ENCODE assay signal across 8 cellular contexts in genomic region chr1:9101510-9102146, GRCh38. TPM values are rescaled to one million over a fixed set of nuclear protein-coding genes. Genes with fewer than 3 reads are reported as not detected.
DNase-seq lines count a peak whose midpoint lies in the region; ATAC-seq, FAIRE-seq and TF ChIP-seq lines count a peak whose summit lies in the region.

No MANE protein-coding gene starts in this region.

- no peak for TF ChIP-seq EP300 in HepG2 (IDR thresholded peaks at IDR 0.05; ENCODE audit: low read depth in 2 of 2, low read length in 2 of 2)
- TF ChIP-seq EP300 in HepG2 (CRISPR knock-in tag; IDR thresholded peaks at IDR 0.05; ENCODE audit: borderline replicate concordance): no peak

- POLR2A ChIA-PET in HEK293T (lab: Yijun Ruan, JAX): no interaction called here
- POLR2A ChIA-PET in HepG2 (lab: Yijun Ruan, JAX): interaction anchor here (1.3 to 1.6 kb wide), 2 partner anchors 89 to 139 kb away, joined by 3 to 4 read pairs; no protein-coding TSS in a partner anchor

- in situ Hi-C loops in HepG2 (cut with HindIII; ENCODE audit: extremely low pct_ligation_motif_present, low pct_unique_long_range_greater_than_20kb): no loop called here

- H3K27ac ChIP-seq in DND-41 (ENCODE audit: low read length): no peak overlapping the region
- no peak overlapping the region for H3K27ac ChIP-seq in HepG2 (ENCODE audit: extremely low read length, insufficient read depth, low read length)
- no peak overlapping the region for H3K27ac ChIP-seq in uterus

- H4K20me1 ChIP-seq in DND-41 (ENCODE audit: insufficient read depth, low read length) (no peaks in the 10 kb centered on the region), HepG2 (ENCODE audit: insufficient read depth, low read length) (no peaks in the 10 kb centered on the region)

- ATAC-seq in DND-41 (ENCODE audit: insufficient read depth, low read depth) (peak; percentile 76; the same call in 2 of the 3 replicates), HepG2 (peak; percentile 81)

- DNase-seq in DND-41: peak; percentile 40
- DNase-seq in HEK293T (ENCODE audit: extremely low spot score): peak; percentile 65
- peak; percentile 38 for DNase-seq in NT2/D1 (ENCODE audit: low read depth, low spot score)
- peak; percentile 76 to 78 for DNase-seq in cardiac fibroblast (ENCODE audit: low read depth in 2 of 2)
- peak; percentile 55 for DNase-seq in HepG2 (ENCODE audit: low spot score)
- peak in 1 of 2 donors; percentile 40 for DNase-seq in uterus
- no peak for DNase-seq in ureter (ENCODE audit: low spot score)
- DNase-seq in lower leg skin (ENCODE audit: low spot score in 2 of 2): no peak

- H3K9me3 ChIP-seq in DND-41 (ENCODE audit: insufficient read depth, low read length, severe bottlenecking) (no peaks in the 10 kb centered on the region), NT2/D1 (ENCODE audit: insufficient read depth, low read length) (peaks cover 7% of the 10 kb centered on the region), HepG2 (ENCODE audit: low read length) (no peaks in the 10 kb centered on the region), uterus (no peaks in the 10 kb centered on the region)

- H3K27me3 ChIP-seq in DND-41 (ENCODE audit: insufficient read depth, low read length, poor library complexity) (no peaks in the 10 kb centered on the region), NT2/D1 (ENCODE audit: insufficient read depth, insufficient read length) (no peaks in the 10 kb centered on the region), HepG2 (ENCODE audit: control insufficient read depth in 1 of 2, insufficient read depth in 2 of 2, low read length in 2 of 2) (no peaks in the 10 kb centered on the region), uterus (no peaks in the 10 kb centered on the region)

- peak; percentile 71 for FAIRE-seq in HepG2 (lab: Jason Lieb, UNC)

- H3K4me3 ChIP-seq in DND-41 (ENCODE audit: low read depth in 1 of 2, low read length in 2 of 2): no peak overlapping the region
- no peak overlapping the region for H3K4me3 ChIP-seq in NT2/D1 (ENCODE audit: insufficient read length, low read depth)
- no peak overlapping the region for H3K4me3 ChIP-seq in cardiac fibroblast (replicated peaks in 1 of 2; ENCODE audit: low read depth in 2 of 2, low read length in 2 of 2)
- H3K4me3 ChIP-seq in HepG2 (replicated peaks in 1 of 3; ENCODE audit: insufficient read depth in 1 of 3, low read depth in 2 of 3, low read length in 3 of 3): no peak overlapping the region
- no peak overlapping the region for H3K4me3 ChIP-seq in uterus
- no peak overlapping the region for H3K4me3 ChIP-seq in lower leg skin (ENCODE audit: low read depth, poor library complexity, severe bottlenecking)

- BruUV-seq in HepG2 (replicated peaks; lab: Mats Ljungman, UMichigan): TSS peak; percentile 48

- 0 out of 2 replicates have a peak, but pooled peaks cover 5% of the 10 kb centered on the region for H3K36me3 ChIP-seq in DND-41 (ENCODE audit: insufficient read depth, low read length)
- no peaks in the 10 kb centered on the region for H3K36me3 ChIP-seq in NT2/D1 (ENCODE audit: insufficient read depth, insufficient read length, low read length)
- peaks cover 12 to 26% of the 10 kb centered on the region in 2 experiments; a peak in 4 of 5 replicates for H3K36me3 ChIP-seq in HepG2 (replicated peaks in 1 of 2; ENCODE audit: control insufficient read depth in 1 of 2, insufficient read depth in 2 of 2, low read length in 2 of 2)
- no peaks in the 10 kb centered on the region for H3K36me3 ChIP-seq in uterus

- WGBS in HepG2 (ENCODE audit: low lambda C conversion rate): 58% methylated on average over 4 of the region's 4 CpGs
- WGBS in lower leg skin, 2 donors: 57 to 59% methylated on average over 4 of the region's 4 CpGs

- TF ChIP-seq RAD21 in HepG2 (CRISPR knock-in tag; IDR thresholded peaks at IDR 0.05): peak; percentile 70

- no peaks in the 10 kb centered on the region for H3K4me1 ChIP-seq in DND-41 (ENCODE audit: insufficient read depth, low read length)
- H3K4me1 ChIP-seq in NT2/D1 (ENCODE audit: insufficient read depth, insufficient read length): peaks cover 3% of the 10 kb centered on the region
- H3K4me1 ChIP-seq in HepG2 (ENCODE audit: insufficient read depth, low read length): peaks cover 38% of the 10 kb centered on the region
- H3K4me1 ChIP-seq in uterus: no peaks in the 10 kb centered on the region

- no peak overlapping the region for H2AFZ ChIP-seq in DND-41 (ENCODE audit: low read depth, low read length)
- no peak overlapping the region for H2AFZ ChIP-seq in HepG2 (ENCODE audit: low read length)

- H3K9ac ChIP-seq in DND-41 (ENCODE audit: low read depth, low read length): no peak overlapping the region
- no peak overlapping the region for H3K9ac ChIP-seq in NT2/D1 (ENCODE audit: insufficient read length, low read depth)
- H3K9ac ChIP-seq in HepG2 (ENCODE audit: insufficient read depth, low read depth, low read length): no peak overlapping the region

- H3K79me2 ChIP-seq in DND-41 (ENCODE audit: insufficient read depth, low read length) (no peaks in the 10 kb centered on the region), HepG2 (ENCODE audit: insufficient read depth, low read length) (no peaks in the 10 kb centered on the region)

- TF ChIP-seq POLR2A in HepG2 (IDR thresholded peaks at IDR 0.05; ENCODE audit: insufficient read depth in 1 of 2, low read depth in 2 of 2, low read length in 2 of 2) (no peak), uterus (IDR thresholded peaks at IDR 0.05) (no peak), lower leg skin (IDR thresholded peaks at IDR 0.05) (no peak)

- intact Hi-C loops in HepG2 (cut with micrococcal nuclease; ENCODE audit: unreplicated experiment): loop anchor here (1.0 to 5.0 kb wide), 3 partner anchors 91 to 184 kb away; no protein-coding TSS in a partner anchor
- intact Hi-C loops in uterus (cut with DNase I; ENCODE audit: low total_unique reads): no loop called here
- intact Hi-C loops in lower leg skin (cut with DNase I; ENCODE audit: low total_unique reads): loop anchor here (10.0 kb wide), 2 partner anchors 97 to 187 kb away; no protein-coding TSS in a partner anchor

- H3K4me2 ChIP-seq in DND-41 (ENCODE audit: insufficient read depth, low read length): no peak overlapping the region
- H3K4me2 ChIP-seq in HepG2 (ENCODE audit: low read depth, low read length): no peak overlapping the region

- CTCF ChIA-PET in HEK293T (lab: Yijun Ruan, JAX) (interaction anchor here (0.6 to 1.7 kb wide), 7 partner anchors 9 to 184 kb away, joined by 3 to 7 read pairs (median 4); no protein-coding TSS in a partner anchor), HepG2 (lab: Yijun Ruan, JAX; ENCODE audit: low intra/inter-chr PET ratio, low total read pairs) (interaction anchor here (0.9 kb wide), 1 partner anchor 139 kb away, joined by 3 read pairs; no protein-coding TSS in a partner anchor)

- TF ChIP-seq CTCF in DND-41 (IDR thresholded peaks at IDR 0.05; ENCODE audit: borderline replicate concordance, extremely low read depth, low read length, poor library complexity, severe bottlenecking) (peak; percentile 62), cardiac fibroblast (IDR thresholded peaks at IDR 0.05; ENCODE audit: low read depth, low read length) (peak; percentile 85), HepG2 (CRISPR knock-in tag; IDR thresholded peaks at IDR 0.05) (peak; percentile 83), uterus (IDR thresholded peaks at IDR 0.05) (peak; percentile 45 to 57 (median 50)), lower leg skin (IDR thresholded peaks at IDR 0.05) (no peak)

RNA-seq across cellular contexts. Expression of gene GPR157, which starts 27.3 kb away (rescaled TPM):
- total RNA-seq in HepG2 (2016; rRNA removed; fragmentation: Illumina TruSeq; extraction: Trizol) (8.4 and 10.1 TPM in 2 replicates), uterus (10 to 100 TPM in 1 of 4 donors, 1 to 10 TPM in 2, under 1 TPM in 1; 0.59 to 10.7 (median 2.2) TPM), ureter (12.2 TPM), lower leg skin (10 to 100 TPM; 49.5 to 95.7 (median 60.8) TPM)
- total RNA-seq in HepG2 (2016; cell fraction: cytosol; rRNA removed; fragmentation: Illumina TruSeq; extraction: Trizol; ENCODE audit: low read depth): 4.0 and 7.1 TPM in 2 replicates
- 10.7 and 12.8 TPM in 2 replicates for total RNA-seq in HepG2 (2016; cell fraction: insoluble cytoplasmic fraction; rRNA removed; fragmentation: Illumina TruSeq; extraction: Trizol)
- total RNA-seq in HepG2 (2016; cell fraction: membrane; rRNA removed; fragmentation: Illumina TruSeq; extraction: Trizol): 13.0 and 14.9 TPM in 2 replicates
- total RNA-seq in HepG2 (2016; cell fraction: nucleus; rRNA removed; fragmentation: Illumina TruSeq; extraction: Trizol): 7.1 and 10.0 TPM in 2 replicates
- polyA plus RNA-seq in HepG2 (2011; rRNA removed): 19.2 and 23.3 TPM in 2 replicates
- 14.2 and 15.0 TPM in 2 replicates for polyA plus RNA-seq in HepG2 (2011; cell fraction: cytosol; rRNA removed)
- 29.1 and 30.4 TPM in 2 replicates for polyA plus RNA-seq in HepG2 (2011; cell fraction: nucleus; rRNA removed)
- polyA plus RNA-seq in HepG2 (2012): 25.2 and 25.3 TPM in 2 replicates
- 1.7 and 2.0 TPM in 2 replicates for polyA plus RNA-seq in HepG2 (2016; cell fraction: cytosol; fragmentation: Illumina TruSeq; extraction: Trizol; ENCODE audit: low read depth)
- 4.3 and 5.8 TPM in 2 replicates for polyA plus RNA-seq in HepG2 (2016; cell fraction: insoluble cytoplasmic fraction; fragmentation: Illumina TruSeq; extraction: Trizol; ENCODE audit: low read depth)
- 3.8 and 6.3 TPM in 2 replicates for polyA plus RNA-seq in HepG2 (2016; cell fraction: membrane; fragmentation: Illumina TruSeq; extraction: Trizol; ENCODE audit: low read depth)
- polyA plus RNA-seq in HepG2 (2016; cell fraction: nucleus; fragmentation: Illumina TruSeq; extraction: Trizol; ENCODE audit: insufficient read depth, low read depth): 8.1 and 9.9 TPM in 2 replicates
- 23.1 and 157 TPM in 2 replicates for polyA minus RNA-seq in HepG2 (2011; rRNA and poly(A)+ RNA removed; ENCODE audit: low replicate concordance)
- polyA minus RNA-seq in HepG2 (2011; cell fraction: cytosol; rRNA and poly(A)+ RNA removed): 37.5 and 50.2 TPM in 2 replicates
- 18.6 and 22.3 TPM in 2 replicates for polyA minus RNA-seq in HepG2 (2011; cell fraction: nucleus; rRNA and poly(A)+ RNA removed)

RNA-seq across cellular contexts. Expression of gene SLC2A5, which starts 32.2 kb away (rescaled TPM):
- total RNA-seq in HepG2 (2016; rRNA removed; fragmentation: Illumina TruSeq; extraction: Trizol) (0.04 TPM in 1 of 2 replicates, not detected in the other), uterus (1 to 10 TPM in 2 of 4 donors, not detected in 2; 1.1 to 2.4 TPM), ureter (1.1 TPM), lower leg skin (1 to 10 TPM in 2 of 4 donors, under 1 TPM in 2; 0.21 to 3.4 (median 1.9) TPM)
- total RNA-seq in HepG2 (2016; cell fraction: cytosol; rRNA removed; fragmentation: Illumina TruSeq; extraction: Trizol; ENCODE audit: low read depth): not detected in 2 replicates
- total RNA-seq in HepG2 (2016; cell fraction: insoluble cytoplasmic fraction; rRNA removed; fragmentation: Illumina TruSeq; extraction: Trizol): not detected in 2 replicates
- not detected in 2 replicates for total RNA-seq in HepG2 (2016; cell fraction: membrane; rRNA removed; fragmentation: Illumina TruSeq; extraction: Trizol)
- total RNA-seq in HepG2 (2016; cell fraction: nucleus; rRNA removed; fragmentation: Illumina TruSeq; extraction: Trizol): not detected in 2 replicates
- 0.54 and 0.80 TPM in 2 replicates for polyA plus RNA-seq in HepG2 (2011; rRNA removed)
- 0.27 and 0.46 TPM in 2 replicates for polyA plus RNA-seq in HepG2 (2011; cell fraction: cytosol; rRNA removed)
- 2.7 and 3.8 TPM in 2 replicates for polyA plus RNA-seq in HepG2 (2011; cell fraction: nucleus; rRNA removed)
- 0.16 and 0.68 TPM in 2 replicates for polyA plus RNA-seq in HepG2 (2012)
- polyA plus RNA-seq in HepG2 (2016; cell fraction: cytosol; fragmentation: Illumina TruSeq; extraction: Trizol; ENCODE audit: low read depth): not detected in 2 replicates
- polyA plus RNA-seq in HepG2 (2016; cell fraction: insoluble cytoplasmic fraction; fragmentation: Illumina TruSeq; extraction: Trizol; ENCODE audit: low read depth): not detected in 2 replicates
- not detected in 2 replicates for polyA plus RNA-seq in HepG2 (2016; cell fraction: membrane; fragmentation: Illumina TruSeq; extraction: Trizol; ENCODE audit: low read depth)
- not detected in 2 replicates for polyA plus RNA-seq in HepG2 (2016; cell fraction: nucleus; fragmentation: Illumina TruSeq; extraction: Trizol; ENCODE audit: insufficient read depth, low read depth)
- 0.24 TPM in 1 of 2 replicates, not detected in the other for polyA minus RNA-seq in HepG2 (2011; rRNA and poly(A)+ RNA removed; ENCODE audit: low replicate concordance)
- polyA minus RNA-seq in HepG2 (2011; cell fraction: cytosol; rRNA and poly(A)+ RNA removed): 0.99 TPM in 1 of 2 replicates, not detected in the other
- 1.2 TPM in 1 of 2 replicates, not detected in the other for polyA minus RNA-seq in HepG2 (2011; cell fraction: nucleus; rRNA and poly(A)+ RNA removed)

Comparison
In these comparisons a context has a peak if more than half of its experiments do, and no peak if none do; other contexts are left out.
1. DNase-seq: peak in DND-41 (single experiment), HEK293T (single experiment), NT2/D1 (single experiment), cardiac fibroblast (2 of 2) and HepG2 (single experiment); none in ureter (single experiment) and lower leg skin (0 of 2).
2. CTCF ChIP-seq: peak in DND-41 (single experiment), cardiac fibroblast (single experiment), HepG2 (single experiment) and uterus (4 of 4); none in lower leg skin (0 of 3).